ENCODE assay signal across 21 cellular contexts in genomic region chr13:112270951-112271350, GRCh38.
"Had no signal": no experiment of that assay in that cellular context is flagged by ENCODE, and none has a peak within 500 bp of the region (broad histone marks: within the 10 kb centered on the region; RNA-seq: fewer than 3 reads in every experiment).

No MANE protein-coding gene starts in this region.

- H3K27ac Mint-ChIP-seq: activated CD4-positive, alpha-beta T cell treated with anti-CD3 and anti-CD28 coated beads for 36 hours; activated naive CD8-positive, alpha-beta T cell; dendritic cell treated with granulocyte-macrophage colony-stimulating factor and Interleukin-4, amounts not matched to agents 40 ng/mL and 50 ng/mL, for 4 days; endodermal cell; nephron had no signal

- H3K4me1 Mint-ChIP-seq: activated CD4-positive, alpha-beta T cell treated with anti-CD3 and anti-CD28 coated beads for 36 hours; central memory CD8-positive, alpha-beta T cell; endodermal cell; nephron had no signal

- H3K9me3 Mint-ChIP-seq: central memory CD8-positive, alpha-beta T cell; endodermal cell had no signal

- ATAC-seq: activated CD4-positive, alpha-beta T cell treated with anti-CD3 and anti-CD28 coated beads for 36 hours; esophagus mucosa; left cardiac atrium; right lobe of liver; stimulated activated naive CD8-positive, alpha-beta T cell treated with anti-CD3 and anti-CD28 coated beads, Interleukin-15, Interleukin-2, amounts not matched to agents 100 U/mL and 50 U/mL, for 24 hours had no signal

- DNase-seq: activated CD4-positive, alpha-beta T cell treated with anti-CD3 and anti-CD28 coated beads for 36 hours; activated CD4-positive, CD25-positive, alpha-beta regulatory T cell; activated effector memory CD4-positive, alpha-beta T cell treated with Interleukin-2 at 50 U/mL for 16 hours; activated naive CD4-positive, alpha-beta T cell treated with Interleukin-2 at 50 U/mL for 16 hours; activated T-cell treated with anti-CD3 and anti-CD28 coated beads for 4 hours; anterior cingulate cortex; endodermal cell; foreskin fibroblast; head of caudate nucleus; hippocampal formation; left cardiac atrium; mammary epithelial cell; right lobe of liver; stimulated activated CD4-positive, alpha-beta T cell treated with anti-CD3 and anti-CD28 coated beads, Interleukin-4, amount 100 ng/mL, for 1 hour; stimulated activated naive CD8-positive, alpha-beta T cell treated with anti-CD3 and anti-CD28 coated beads, Interleukin-15, Interleukin-2, amounts not matched to agents 100 U/mL and 50 U/mL, for 24 hours; trophoblast cell had no signal

- H3K4me3 Mint-ChIP-seq: activated CD4-positive, alpha-beta T cell treated with anti-CD3 and anti-CD28 coated beads for 36 hours; activated naive CD8-positive, alpha-beta T cell; central memory CD8-positive, alpha-beta T cell; dendritic cell treated with granulocyte-macrophage colony-stimulating factor and Interleukin-4, amounts not matched to agents 40 ng/mL and 50 ng/mL, for 4 days; endodermal cell; nephron had no signal
